ENCODE assay signal across 12 cellular contexts in genomic region chr6:36604090-36605060, GRCh38. TPM values are rescaled to one million over a fixed set of nuclear protein-coding genes. Genes with fewer than 3 reads are reported as not detected.
DNase-seq lines count a peak whose midpoint lies in the region; ATAC-seq and TF ChIP-seq lines count a peak whose summit lies in the region.
"Had no signal": no experiment of that assay in that cellular context is flagged by ENCODE, and none has a peak within 500 bp of the region (broad histone marks: within the 10 kb centered on the region; RNA-seq: fewer than 3 reads in every experiment).

No MANE protein-coding gene starts in this region.

- H3K27me3 ChIP-seq in DND-41 (ENCODE audit: insufficient read depth, low read length, poor library complexity) (no peaks in the 10 kb centered on the region), osteoblast (ENCODE audit: insufficient read depth, low read length) (no peaks in the 10 kb centered on the region)
- H3K27me3 ChIP-seq in effector memory CD4-positive, alpha-beta T cell (replicated peaks; ENCODE audit: control insufficient read depth, insufficient read depth, low read length, poor library complexity, severe bottlenecking): no peaks in the 10 kb centered on the region

- H3K9me3 ChIP-seq in DND-41 (ENCODE audit: insufficient read depth, low read length, severe bottlenecking): no peaks in the 10 kb centered on the region
- no peaks in the 10 kb centered on the region for H3K9me3 ChIP-seq in effector memory CD4-positive, alpha-beta T cell (ENCODE audit: control insufficient read depth, low read length)
- no peaks in the 10 kb centered on the region for H3K9me3 ChIP-seq in osteoblast (ENCODE audit: low read depth, low read length)
- H3K9me3 ChIP-seq: mucosa of descending colon had no signal

- peaks cover 99% of the 10 kb centered on the region for H3K36me3 ChIP-seq in DND-41 (ENCODE audit: insufficient read depth, low read length)
- H3K36me3 ChIP-seq in effector memory CD4-positive, alpha-beta T cell (ENCODE audit: control insufficient read depth, insufficient read depth, low read length): peaks cover 82% of the 10 kb centered on the region
- H3K36me3 ChIP-seq in osteoblast (ENCODE audit: insufficient read depth, low read length): peaks cover 98% of the 10 kb centered on the region

- H2AFZ ChIP-seq in DND-41 (ENCODE audit: low read depth, low read length): no peak overlapping the region
- H2AFZ ChIP-seq in osteoblast (ENCODE audit: low read length): no peak overlapping the region

- no peak overlapping the region for H3K9ac ChIP-seq in DND-41 (ENCODE audit: low read depth, low read length)

- peak overlapping the region; percentile 43; the same call in 1 of the 2 replicates for H3K4me2 ChIP-seq in DND-41 (ENCODE audit: insufficient read depth, low read length)
- peak overlapping the region; percentile 7 for H3K4me2 ChIP-seq in osteoblast (ENCODE audit: insufficient read depth, low read length)

- no peak for DNase-seq in DND-41
- DNase-seq in effector memory CD4-positive, alpha-beta T cell: no peak
- DNase-seq in osteoblast (ENCODE audit: insufficient read length, low spot score, missing footprints): no peak
- DNase-seq in nucleus accumbens (lab: John Stamatoyannopoulos, UW): no peak
- no peak for DNase-seq in NCI-H748 (lab: John Stamatoyannopoulos, UW; ENCODE audit: unreplicated experiment)
- DNase-seq: activated CD4-positive, alpha-beta T cell treated with anti-CD3 and anti-CD28 coated beads for 48 hours; DMS79 treated with DMSO at 0.1 percent for 48 hours; mucosa of descending colon; NCI-H1092; NCI-H510A treated with DMSO at 0.1 percent for 48 hours had no signal

- H3K79me2 ChIP-seq in DND-41 (ENCODE audit: insufficient read depth, low read length): peaks cover 98% of the 10 kb centered on the region
- H3K79me2 ChIP-seq in osteoblast (ENCODE audit: insufficient read depth, low read length): peaks cover 70% of the 10 kb centered on the region

- TF ChIP-seq CTCF in DND-41 (IDR thresholded peaks at IDR 0.05; ENCODE audit: borderline replicate concordance, extremely low read depth, low read length, poor library complexity, severe bottlenecking) (no peak), osteoblast (IDR thresholded peaks at IDR 0.05; ENCODE audit: extremely low read depth, low read depth, low read length) (no peak)

- peaks cover 49% of the 10 kb centered on the region for H3K4me1 ChIP-seq in DND-41 (ENCODE audit: insufficient read depth, low read length)
- H3K4me1 ChIP-seq in effector memory CD4-positive, alpha-beta T cell (ENCODE audit: control insufficient read depth, insufficient read depth, low read length, poor library complexity, severe bottlenecking): peaks cover 40% of the 10 kb centered on the region
- H3K4me1 ChIP-seq in osteoblast (ENCODE audit: insufficient read depth, low read length): peaks cover 61% of the 10 kb centered on the region

- H3K4me3 ChIP-seq in DND-41 (ENCODE audit: low read depth in 1 of 2, low read length in 2 of 2): no peak overlapping the region
- H3K4me3 ChIP-seq in effector memory CD4-positive, alpha-beta T cell (ENCODE audit: insufficient read depth, low read depth, low read length, poor library complexity, severe bottlenecking): no peak overlapping the region
- no peak overlapping the region for H3K4me3 ChIP-seq in osteoblast (ENCODE audit: insufficient read depth, low read length)
- H3K4me3 ChIP-seq: mucosa of descending colon had no signal

- peaks cover 91% of the 10 kb centered on the region for H4K20me1 ChIP-seq in DND-41 (ENCODE audit: insufficient read depth, low read length)
- peaks cover 91% of the 10 kb centered on the region for H4K20me1 ChIP-seq in osteoblast (ENCODE audit: insufficient read depth, low read length)

- ATAC-seq in DND-41 (ENCODE audit: insufficient read depth, low read depth): no peak
- ATAC-seq in HG03039 (IDR thresholded peaks at IDR 0.05; ENCODE audit: unreplicated experiment): no peak
- ATAC-seq: mucosa of descending colon had no signal

- H3K27ac ChIP-seq in DND-41 (ENCODE audit: low read length) (no peak overlapping the region), osteoblast (ENCODE audit: low read depth, low read length) (peak overlapping the region; percentile 55)
- H3K27ac ChIP-seq in effector memory CD4-positive, alpha-beta T cell (ENCODE audit: insufficient read depth, low read length, poor library complexity, severe bottlenecking): peak overlapping the region; percentile 4

TF ChIP-seq in PFSK-1, 5 proteins besides CTCF, POLR2A, EP300 and RAD21:
- TF ChIP-seq TAF1 (IDR thresholded peaks at IDR 0.05; ENCODE audit: borderline replicate concordance, insufficient read depth, low read length) (no peak), POLR2AphosphoS5 (IDR thresholded peaks at IDR 0.05; ENCODE audit: low read depth, low read length) (peak; percentile 59)
TF ChIP-seq in PFSK-1: peak in this region for 1.

RNA-seq across cellular contexts. Expression of gene SRSF3, which starts 10.2 kb away (rescaled TPM):
- polyA plus RNA-seq in PFSK-1 (2012; ENCODE audit: insufficient read length, low read depth): 235 TPM
- total RNA-seq in osteoblast: 236 and 289 TPM in 2 replicates

RNA-seq across cellular contexts. Expression of gene STK38, which starts 57.1 kb away (rescaled TPM):
- polyA plus RNA-seq in PFSK-1 (2012; ENCODE audit: insufficient read length, low read depth): 15.7 TPM
- total RNA-seq in osteoblast: 41.5 and 48.1 TPM in 2 replicates
